In the genomic region with DNA sequence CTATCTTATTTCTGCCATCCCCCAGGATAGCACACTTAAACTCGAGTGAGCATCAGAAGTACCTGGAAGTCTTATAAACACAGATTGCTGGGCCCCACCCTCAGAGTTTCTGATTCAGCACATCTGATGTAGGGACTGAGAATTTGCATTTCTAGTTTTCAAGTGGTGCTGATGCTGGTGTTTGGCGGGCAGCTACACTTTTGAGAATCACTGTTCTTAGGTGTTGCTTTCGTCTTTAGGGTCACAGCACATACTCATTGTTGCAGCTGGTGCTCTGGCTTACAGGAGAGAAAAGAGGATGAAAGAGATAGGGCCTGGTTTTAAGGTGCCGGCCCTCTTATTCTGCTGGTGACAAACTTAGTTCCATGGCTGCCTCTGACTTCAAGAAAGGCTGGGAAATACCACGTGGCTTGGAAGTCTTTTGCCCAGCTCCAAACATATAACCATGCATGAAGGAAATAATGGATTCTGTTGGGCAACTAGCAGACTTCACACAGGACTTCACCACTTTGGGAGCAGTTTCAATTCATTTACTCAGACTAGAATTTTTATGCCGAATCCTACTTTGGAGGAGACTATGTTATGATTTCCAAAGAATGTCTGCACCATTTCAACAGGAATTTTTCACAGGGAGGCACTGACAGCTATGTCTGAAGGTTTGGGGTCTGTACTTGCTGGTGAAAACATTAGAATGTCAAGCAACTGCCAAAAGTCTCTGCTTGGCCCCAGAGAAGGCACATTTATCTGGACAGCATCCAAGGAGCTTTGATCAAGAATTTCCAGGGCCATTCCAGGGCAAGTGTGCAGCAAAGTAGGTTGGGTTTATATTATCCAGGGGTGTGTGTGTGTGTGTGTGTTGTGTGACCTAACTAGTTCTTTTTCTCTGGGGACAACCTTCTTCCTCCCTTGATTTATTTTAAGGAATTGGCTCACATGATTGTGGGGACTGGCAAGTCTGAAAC, we compare ENCODE assay signal across 11 cellular contexts. TPM values are rescaled to one million over a fixed set of nuclear protein-coding genes. Genes with fewer than 3 reads are reported as not detected.
DNase-seq lines count a peak whose midpoint lies in the region; ATAC-seq, FAIRE-seq and TF ChIP-seq lines count a peak whose summit lies in the region.
"Had no signal": no experiment of that assay in that cellular context is flagged by ENCODE, and none has a peak within 500 bp of the region (broad histone marks: within the 10 kb centered on the region; RNA-seq: fewer than 3 reads in every experiment).

No MANE protein-coding gene starts in this region.

- TF ChIP-seq CTCF in lung (IDR thresholded peaks at IDR 0.05; ENCODE audit: control extremely low read depth, extremely low read depth), result no peak

- peaks cover 14 to 21% of the 10 kb centered on the region in 2 donors for H3K4me1 ChIP-seq in lung (ENCODE audit: control insufficient read depth in 2 of 2, insufficient read depth in 2 of 2, low read length in 2 of 2)

- DNase-seq in lung (ENCODE audit: low spot score), result no peak
- no peak for DNase-seq in NCI-H2171 (lab: John Stamatoyannopoulos, UW)
- no peak for DNase-seq in RCC 7860 (ENCODE audit: low spot score)
- DNase-seq in NAMALWA (ENCODE audit: low spot score), result no peak
- DNase-seq: Caco-2 had no signal

- H3K27ac ChIP-seq in lung (ENCODE audit: low read depth in 1 of 2, low read length in 1 of 2), result peak overlapping the region in 1 of 2 donors; percentile 64

- no peak for FAIRE-seq in RCC 7860 (lab: Jason Lieb, UNC)
- FAIRE-seq: bronchial epithelial cell, HTR-8/SVneo had no signal

- H3K4me3 ChIP-seq in lung, result no peak overlapping the region

- peaks cover 3% of the 10 kb centered on the region for H3K27me3 Mint-ChIP-seq in activated T-helper 17 cell treated with anti-CD3 and anti-CD28 coated beads, Interleukin-2, amount 50 U/mL, for 72 hours

- H3K27ac Mint-ChIP-seq in activated T-helper 17 cell treated with anti-CD3 and anti-CD28 coated beads, Interleukin-2, amount 50 U/mL, for 72 hours, result no peak overlapping the region

- 53 to 74% methylated on average over 6 of the region's 6 CpGs for WGBS in lung, 2 donors

- ATAC-seq in GM18499 (IDR thresholded peaks at IDR 0.05; ENCODE audit: insufficient read depth, unreplicated experiment) (peak; percentile 97), HG02610 (IDR thresholded peaks at IDR 0.05; ENCODE audit: unreplicated experiment) (peak; percentile 92), lung (ENCODE audit: insufficient read depth, low FRiP score) (peak; percentile 41), HG03378 (IDR thresholded peaks at IDR 0.05; ENCODE audit: unreplicated experiment) (no peak)
- peak; percentile 14 for ATAC-seq in activated T-helper 17 cell treated with anti-CD3 and anti-CD28 coated beads, Interleukin-2, amount 50 U/mL, for 72 hours (replicated peaks)

- H3K4me1 Mint-ChIP-seq in activated T-helper 17 cell treated with anti-CD3 and anti-CD28 coated beads, Interleukin-2, amount 50 U/mL, for 72 hours, result no peaks in the 10 kb centered on the region

- no peaks in the 10 kb centered on the region for H3K36me3 ChIP-seq in lung (ENCODE audit: control insufficient read depth in 2 of 2, insufficient read depth in 2 of 2, low read length in 2 of 2)

- no peaks in the 10 kb centered on the region for H3K36me3 Mint-ChIP-seq in activated T-helper 17 cell treated with anti-CD3 and anti-CD28 coated beads, Interleukin-2, amount 50 U/mL, for 72 hours (ENCODE audit: low read depth)

- H3K9me3 Mint-ChIP-seq in activated T-helper 17 cell treated with anti-CD3 and anti-CD28 coated beads, Interleukin-2, amount 50 U/mL, for 72 hours, result no peaks in the 10 kb centered on the region

- no peaks in the 10 kb centered on the region for H3K27me3 ChIP-seq in lung (ENCODE audit: control insufficient read depth, insufficient read depth)

- H3K4me3 Mint-ChIP-seq in activated T-helper 17 cell treated with anti-CD3 and anti-CD28 coated beads, Interleukin-2, amount 50 U/mL, for 72 hours, result no peak overlapping the region

- peaks cover 0 to 2% of the 10 kb centered on the region in 2 donors for H3K9me3 ChIP-seq in lung (ENCODE audit: control insufficient read depth in 2 of 2, insufficient read depth in 1 of 2, low read length in 1 of 2)
- H3K9me3 ChIP-seq: Caco-2 had no signal

RNA-seq across cellular contexts. Expression of a gene that starts 6.9 kb away (rescaled TPM):
- 1 to 10 TPM in 1 of 2 donors, under 1 TPM in 1; 0.74 to 1.4 TPM for total RNA-seq in activated T-helper 17 cell treated with anti-CD3 and anti-CD28 coated beads, Interleukin-2, amount 50 U/mL, for 72 hours
- 10 to 100 TPM; 13.3 to 24.1 TPM for total RNA-seq in lung
- polyA plus RNA-seq in lung, result 1 to 10 TPM; 5.0 to 8.1 TPM

RNA-seq across cellular contexts. Expression of a gene that starts 12.4 kb away (rescaled TPM):
- total RNA-seq in activated T-helper 17 cell treated with anti-CD3 and anti-CD28 coated beads, Interleukin-2, amount 50 U/mL, for 72 hours, result under 1 TPM in 1 of 2 donors, not detected in 1; 0.21 TPM
- total RNA-seq in lung, result 100 to 1,000 TPM; 157 to 200 TPM
- polyA plus RNA-seq in lung, result 10 to 100 TPM; 88.7 to 97.2 TPM

Comparison
In these comparisons a context has a peak if more than half of its experiments do, and no peak if none do; other contexts are left out.
1. RNA of a gene that starts 6.9 kb away (total RNA-seq): 13.3 to 24.1 TPM in lung; 0.74 to 1.4 TPM in activated T-helper 17 cell treated with anti-CD3 and anti-CD28 coated beads, Interleukin-2, amount 50 U/mL, for 72 hours; every median in the first group is over 4 times any median in the second.
2. RNA of a gene that starts 12.4 kb away (total RNA-seq): 157 to 200 TPM in lung; 0.21 TPM in activated T-helper 17 cell treated with anti-CD3 and anti-CD28 coated beads, Interleukin-2, amount 50 U/mL, for 72 hours; every median in the first group is over 100 times any median in the second.